Comparison of ENCODE assay signal across 24 cellular contexts in the genomic region with DNA sequence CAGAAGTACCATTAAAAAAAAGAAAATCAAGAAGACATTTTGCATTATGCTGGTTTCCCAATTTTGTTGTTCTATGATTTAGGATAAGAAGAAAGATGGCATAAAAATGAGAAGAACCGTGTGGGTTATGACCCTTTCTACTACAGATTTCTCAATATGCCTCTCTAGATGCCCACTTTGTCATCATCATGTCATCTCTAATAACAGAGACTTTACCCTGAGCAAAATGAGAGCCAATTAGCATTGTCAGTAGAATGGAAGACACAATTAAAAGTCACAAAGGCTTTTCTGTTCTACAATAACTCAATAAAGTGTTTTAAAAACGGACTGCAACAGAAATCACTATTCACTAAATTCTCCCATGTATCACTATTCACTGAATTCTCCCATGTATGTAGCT.
DNase-seq lines count a peak whose midpoint lies in the region; ATAC-seq, FAIRE-seq and TF ChIP-seq lines count a peak whose summit lies in the region.
"Had no signal": no experiment of that assay in that cellular context is flagged by ENCODE, and none has a peak within 500 bp of the region (broad histone marks: within the 10 kb centered on the region; RNA-seq: fewer than 3 reads in every experiment).

No MANE protein-coding gene starts in this region.

- H3K27me3 Mint-ChIP-seq in T-helper 17 cell (no peaks in the 10 kb centered on the region), endodermal cell (ENCODE audit: insufficient read depth) (no peaks in the 10 kb centered on the region)
- H3K27me3 Mint-ChIP-seq: B cell; CD4-positive, CD25-positive, alpha-beta regulatory T cell had no signal

- H3K4me3 Mint-ChIP-seq in T-helper 17 cell (no peak overlapping the region), endodermal cell (no peak overlapping the region)
- H3K4me3 Mint-ChIP-seq: B cell; CD4-positive, CD25-positive, alpha-beta regulatory T cell; CD8-positive, alpha-beta T cell had no signal

- no peak overlapping the region for H3K9ac ChIP-seq in endodermal cell (ENCODE audit: extremely low read depth, low read length, poor library complexity, severe bottlenecking)
- H3K9ac ChIP-seq: BLaER1, GM23248 had no signal

- TF ChIP-seq CTCF in D721Med (IDR thresholded peaks at IDR 0.05; ENCODE audit: insufficient read depth, missing control alignments): no peak
- no peak for TF ChIP-seq CTCF in endodermal cell (conservative IDR thresholded peaks at IDR 0.05)

- peaks cover 76% of the 10 kb centered on the region for H3K36me3 ChIP-seq in endodermal cell (ENCODE audit: control insufficient read depth, insufficient read depth, low read length)

- peaks cover 5% of the 10 kb centered on the region for H3K4me1 Mint-ChIP-seq in T-helper 17 cell
- no peaks in the 10 kb centered on the region for H3K4me1 Mint-ChIP-seq in endodermal cell
- H3K4me1 Mint-ChIP-seq: B cell had no signal

- no peak overlapping the region for H3K4me3 ChIP-seq in endodermal cell (ENCODE audit: low read length)
- H3K4me3 ChIP-seq: BLaER1, GM12878, GM23248 had no signal

- FAIRE-seq in D721Med (lab: Jason Lieb, UNC): peak; percentile 44
- FAIRE-seq: GM12878, GM19239, H1 had no signal

- H3K9me3 Mint-ChIP-seq in endodermal cell: no peaks in the 10 kb centered on the region
- H3K9me3 Mint-ChIP-seq: CD4-positive, CD25-positive, alpha-beta regulatory T cell; CD8-positive, alpha-beta T cell had no signal

- H3K27ac Mint-ChIP-seq in T-helper 17 cell: peak overlapping the region; percentile 34
- H3K27ac Mint-ChIP-seq in endodermal cell: peak overlapping the region; percentile 4
- H3K27ac Mint-ChIP-seq: B cell; CD8-positive, alpha-beta T cell had no signal

- H3K27me3 ChIP-seq in endodermal cell (ENCODE audit: control insufficient read depth, insufficient read depth, low read length, poor library complexity, severe bottlenecking): no peaks in the 10 kb centered on the region
- H3K27me3 ChIP-seq: BLaER1 had no signal

- H3K36me3 Mint-ChIP-seq in T-helper 17 cell (ENCODE audit: low read depth): peaks cover 2% of the 10 kb centered on the region
- H3K36me3 Mint-ChIP-seq in endodermal cell (ENCODE audit: low read depth): peaks cover 29% of the 10 kb centered on the region

- WGBS in endodermal cell (ENCODE audit: insufficient coverage in 1 of 2, insufficient read length in 1 of 2), 2 experiments: 96% methylated on average over 2 of the region's 2 CpGs; no CpG with 5 or more reads in 1 of the 2 experiments

- H3K27ac ChIP-seq in endodermal cell (ENCODE audit: low read depth, low read length): no peak overlapping the region
- H3K27ac ChIP-seq: BLaER1, C4-2B, GM23248 had no signal

- H3K4me1 ChIP-seq in endodermal cell (ENCODE audit: control insufficient read depth, insufficient read depth, low read length): no peaks in the 10 kb centered on the region
- H3K4me1 ChIP-seq: BLaER1, Caco-2 had no signal

- DNase-seq in D721Med (ENCODE audit: insufficient read length, low spot score) (no peak), NCI-H2227 (lab: John Stamatoyannopoulos, UW; ENCODE audit: unreplicated experiment) (peak; percentile 27), T-helper 17 cell (no peak), endodermal cell (no peak), ACHN (no peak)
- DNase-seq in activated effector memory CD4-positive, alpha-beta T cell treated with Interleukin-2 at 50 U/mL for 16 hours: no peak
- DNase-seq: Caco-2; CD4-positive, CD25-positive, alpha-beta regulatory T cell; CD8-positive, alpha-beta T cell; DMS 273 treated with DMSO at 0.1 percent for 48 hours; DMS79; EL; GDM1; GM23248; H7; HCEC 1CT had no signal

- in situ Hi-C loops in ACHN (cut with HindIII; ENCODE audit: low pct_ligation_motif_present, low pct_unique_long_range_greater_than_20kb, low sequenced_read_pairs): no loop called here

- H3K9me3 ChIP-seq in T-helper 17 cell (ENCODE audit: control insufficient read depth, low read length, poor library complexity, severe bottlenecking) (no peaks in the 10 kb centered on the region), endodermal cell (ENCODE audit: control insufficient read depth, low read length) (no peaks in the 10 kb centered on the region)
- H3K9me3 ChIP-seq: BLaER1, Caco-2 had no signal

- ATAC-seq in T-helper 17 cell (no peak), HG03565 (IDR thresholded peaks at IDR 0.05; ENCODE audit: unreplicated experiment) (no peak), HG03457 (IDR thresholded peaks at IDR 0.05; ENCODE audit: unreplicated experiment) (no peak)
- ATAC-seq: CD8-positive, alpha-beta T cell; GM12878 had no signal
